24 cellular contexts compared by ENCODE assay signal in the genomic region with DNA sequence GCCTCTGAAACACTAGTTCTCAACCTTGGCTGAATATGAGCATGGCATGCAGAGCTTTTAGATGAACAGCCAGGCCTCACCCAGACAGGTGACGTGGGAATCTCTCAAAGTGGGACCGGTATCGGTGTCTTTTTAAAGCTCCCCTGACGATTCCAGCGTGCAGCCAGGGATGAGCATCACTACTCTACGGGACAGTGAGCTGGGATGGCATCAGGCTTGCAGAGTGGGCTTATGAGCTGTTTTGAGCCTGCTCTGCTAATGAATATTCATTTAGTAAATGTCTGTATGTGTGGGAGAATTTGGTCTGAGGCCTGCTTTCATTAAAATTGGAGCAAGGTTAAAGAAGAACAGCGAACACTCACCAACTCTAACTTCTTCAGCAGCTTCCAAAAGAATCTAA.
"Had no signal": no experiment of that assay in that cellular context is flagged by ENCODE, and none has a peak within 500 bp of the region (broad histone marks: within the 10 kb centered on the region; RNA-seq: fewer than 3 reads in every experiment).

No MANE protein-coding gene starts in this region.

- ATAC-seq: effector memory CD8-positive, alpha-beta T cell; esophagus mucosa; foreskin keratinocyte; gastrocnemius medialis; gastroesophageal sphincter; heart left ventricle; heart right ventricle had no signal

- DNase-seq: colonic mucosa; cortex of kidney; dermis blood vessel endothelial cell; dorsolateral prefrontal cortex; effector CD4-positive, alpha-beta T cell; effector CD8-positive, alpha-beta T cell; effector memory CD4-positive, alpha-beta T cell; effector memory CD8-positive, alpha-beta T cell; endodermal cell; erythroblast; esophagus squamous epithelium; foreskin fibroblast; foreskin keratinocyte; foreskin melanocyte; gastrocnemius medialis; glutamatergic neuron; head of caudate nucleus; heart left ventricle; heart right ventricle had no signal

- H3K27me3 ChIP-seq: colonic mucosa, dorsolateral prefrontal cortex, esophagus squamous epithelium, foreskin keratinocyte, gastrocnemius medialis, gastroesophageal sphincter, heart left ventricle, heart right ventricle had no signal

- H3K9me3 Mint-ChIP-seq: dendritic cell treated with granulocyte-macrophage colony-stimulating factor and Interleukin-4, amounts not matched to agents 40 ng/mL and 50 ng/mL, for 4 days; endodermal cell had no signal

- H3K27me3 Mint-ChIP-seq: dendritic cell treated with granulocyte-macrophage colony-stimulating factor and Interleukin-4, amounts not matched to agents 40 ng/mL and 50 ng/mL, for 4 days; effector memory CD8-positive, alpha-beta T cell had no signal

- H3K4me3 ChIP-seq: colonic mucosa, coronary artery, dorsolateral prefrontal cortex, esophagus squamous epithelium, gastrocnemius medialis, gastroesophageal sphincter, heart left ventricle, heart right ventricle had no signal

- H3K27ac Mint-ChIP-seq: dendritic cell treated with granulocyte-macrophage colony-stimulating factor and Interleukin-4, amounts not matched to agents 40 ng/mL and 50 ng/mL, for 4 days; effector memory CD8-positive, alpha-beta T cell; endodermal cell had no signal

- H3K4me1 ChIP-seq: colonic mucosa, esophagus squamous epithelium, foreskin keratinocyte, gastrocnemius medialis, gastroesophageal sphincter, heart left ventricle, heart right ventricle had no signal

- H3K9me3 ChIP-seq: colonic mucosa, esophagus squamous epithelium, gastrocnemius medialis, gastroesophageal sphincter, heart left ventricle, heart right ventricle had no signal

- H3K4me3 Mint-ChIP-seq: dendritic cell treated with granulocyte-macrophage colony-stimulating factor and Interleukin-4, amounts not matched to agents 40 ng/mL and 50 ng/mL, for 4 days; effector memory CD8-positive, alpha-beta T cell; endodermal cell had no signal

- H3K27ac ChIP-seq: colonic mucosa, coronary artery, epithelial cell of prostate, esophagus squamous epithelium, foreskin keratinocyte, gastrocnemius medialis, gastroesophageal sphincter, heart left ventricle, heart right ventricle had no signal

- H3K36me3 ChIP-seq: colonic mucosa, esophagus squamous epithelium, gastrocnemius medialis, gastroesophageal sphincter, heart left ventricle, heart right ventricle had no signal
